Comparison of ENCODE assay signal across 1 cellular context in genomic region chr16:28312327-28312726, GRCh38.
TF ChIP-seq lines count a peak whose summit lies in the region.

No MANE protein-coding gene starts in this region.

TF ChIP-seq in GM23338, 12 proteins besides CTCF, POLR2A, EP300 and RAD21:
- TF ChIP-seq NANOG (IDR thresholded peaks at IDR 0.05; ENCODE audit: borderline replicate concordance) (no peak), JUNB (IDR thresholded peaks at IDR 0.05; ENCODE audit: unreplicated experiment) (no peak), STAT1 (IDR thresholded peaks at IDR 0.05; ENCODE audit: unreplicated experiment) (no peak), ETS1 (IDR thresholded peaks at IDR 0.05) (no peak), ZNF114 (CRISPR knock-in tag; IDR thresholded peaks at IDR 0.05) (no peak), POLR2AphosphoS5 (IDR thresholded peaks at IDR 0.05; ENCODE audit: low read depth) (no peak), EZH2 (IDR thresholded peaks at IDR 0.05; ENCODE audit: low read depth, unreplicated experiment) (no peak), ZNF331 (CRISPR knock-in tag; IDR thresholded peaks at IDR 0.05; ENCODE audit: low read depth) (no peak), EZH2phosphoT487 (IDR thresholded peaks at IDR 0.05; ENCODE audit: unreplicated experiment) (no peak), CREB1 (CRISPR knock-in tag; IDR thresholded peaks at IDR 0.05; ENCODE audit: low read depth) (no peak), REST (IDR thresholded peaks at IDR 0.05; ENCODE audit: unreplicated experiment) (no peak), ZNF462 (CRISPR knock-in tag; IDR thresholded peaks at IDR 0.05) (no peak)
